Comparison of ENCODE assay signal across 15 cellular contexts in the genomic region with DNA sequence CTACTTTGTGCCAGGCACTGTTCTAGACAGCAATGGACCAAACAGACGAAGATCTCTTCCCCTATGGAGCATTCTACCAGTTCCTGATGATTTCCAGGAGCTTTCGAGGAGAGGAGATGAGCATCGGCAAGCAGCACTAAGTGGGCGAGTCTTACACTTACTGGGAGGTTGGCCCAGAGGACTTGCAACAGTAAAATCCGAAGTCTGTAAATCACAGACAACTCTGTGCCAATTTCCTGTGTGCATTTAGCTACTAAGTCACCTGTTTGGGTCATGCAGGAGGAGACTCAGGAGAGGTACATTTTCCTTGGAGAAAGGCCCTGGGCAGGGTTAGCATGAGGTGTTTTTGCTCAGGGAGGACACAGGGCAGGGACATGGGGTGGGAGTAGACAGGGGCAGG. TPM values are rescaled to one million over a fixed set of nuclear protein-coding genes. Genes with fewer than 3 reads are reported as not detected.
A peak's percentile ranks its signal among the peaks of the same experiment; 100 is the strongest.
DNase-seq lines count a peak whose midpoint lies in the region; ATAC-seq, FAIRE-seq and TF ChIP-seq lines count a peak whose summit lies in the region.
"Had no signal": no experiment of that assay in that cellular context is flagged by ENCODE, and none has a peak within 500 bp of the region (broad histone marks: within the 10 kb centered on the region; RNA-seq: fewer than 3 reads in every experiment).

No MANE protein-coding gene starts in this region.

- no peaks in the 10 kb centered on the region for H3K79me2 ChIP-seq in HCT116 (ENCODE audit: insufficient read depth, low read length)

- BruUV-seq in HCT116 (replicated peaks; lab: Mats Ljungman, UMichigan), result no TSS peak

- no peak for TF ChIP-seq RAD21 in A549 (conservative IDR thresholded peaks at IDR 0.05 in 1 of 2, IDR thresholded peaks at IDR 0.05 in 1 of 2)
- TF ChIP-seq RAD21 in HCT116 (IDR thresholded peaks at IDR 0.05; ENCODE audit: low read depth), result no peak

- ATAC-seq in A549 (peak; percentile 4 to 6; a peak in 4 of 6 replicates), HCT116 (no peak), left lobe of liver (peak; percentile 38)

- intact Hi-C loops in HCT116 (cut with micrococcal nuclease), result loop anchor here (1.0 to 5.0 kb wide), 6 partner anchors 126 to 1141 kb away; no protein-coding TSS in a partner anchor

- TF ChIP-seq EP300 in A549 (IDR thresholded peaks at IDR 0.05), result no peak

- RAD21 ChIA-PET in HCT116 (lab: Charles Lee; ENCODE audit: low non-redundant PET in 1 of 2, low total read pairs in 2 of 2, uncharacterized antibody in 2 of 2, unreplicated experiment in 2 of 2), result no interaction called here

- no peak for TF ChIP-seq CTCF in A549 (IDR thresholded peaks at IDR 0.05)
- no peak for TF ChIP-seq CTCF in HCT116 (IDR thresholded peaks at IDR 0.05 in 2 of 3, conservative IDR thresholded peaks at IDR 0.05 in 1 of 3; ENCODE audit: borderline replicate concordance in 1 of 3, insufficient read depth in 1 of 3, low read depth in 2 of 3, low read length in 2 of 3)
- TF ChIP-seq CTCF in VCaP (conservative IDR thresholded peaks at IDR 0.05), result no peak
- TF ChIP-seq CTCF in foreskin fibroblast (IDR thresholded peaks at IDR 0.05; ENCODE audit: low read depth, low read length), result no peak

- CTCF ChIA-PET in A549 (lab: Yijun Ruan, JAX), result interaction anchor here (0.8 to 5.6 kb wide), 26 partner anchors 9 to 1140 kb away, joined by 3 to 60 read pairs (median 4); partner anchors contain the start of gene ARL4C
- CTCF ChIA-PET in HCT116 (lab: Charles Lee), result interaction anchor here (2.6 kb wide), 1 partner anchor 569 kb away, joined by 12 read pairs; no protein-coding TSS in a partner anchor

- H3K27me3 ChIP-seq in HCT116 (ENCODE audit: insufficient read depth, low read length) (no peaks in the 10 kb centered on the region), MG63 (no peaks in the 10 kb centered on the region)
- H3K27me3 ChIP-seq: SJSA1 had no signal

- H2AFZ ChIP-seq in HCT116 (ENCODE audit: low read depth, low read length, poor library complexity, severe bottlenecking), result no peak overlapping the region

- TF ChIP-seq POLR2A in A549 (IDR thresholded peaks at IDR 0.05; ENCODE audit: low read length) (no peak), HCT116 (IDR thresholded peaks at IDR 0.05; ENCODE audit: borderline replicate concordance, extremely low read depth, insufficient read depth, insufficient read length) (no peak)

- POLR2A ChIA-PET in A549 (lab: Yijun Ruan, JAX), result interaction anchor here (0.9 kb wide), 1 partner anchor 521 kb away, joined by 3 read pairs; the partner anchor contains the start of gene ARL4C
- POLR2A ChIA-PET in HCT116 (lab: Charles Lee), result interaction anchor here (1.6 kb wide), 1 partner anchor 569 kb away, joined by 3 read pairs; no protein-coding TSS in a partner anchor

- 80% methylated on average over 5 of the region's 5 CpGs for WGBS in A549 (ENCODE audit: missing lambda C conversion rate)

- FAIRE-seq in A549 (lab: Jason Lieb, UNC), result no peak

- H3K9me2 ChIP-seq in HCT116 (ENCODE audit: insufficient read depth), result no peaks in the 10 kb centered on the region

- H3K4me3 ChIP-seq in A549 (no peak overlapping the region), HCT116 (replicated peaks in 1 of 2; ENCODE audit: low read depth in 1 of 2, low read length in 2 of 2) (no peak overlapping the region), foreskin fibroblast (ENCODE audit: low read depth in 1 of 2, low read length in 2 of 2) (no peak overlapping the region), MG63 (no peak overlapping the region)
- H3K4me3 ChIP-seq: SJSA1 had no signal

- H3K27ac ChIP-seq in A549, result peak overlapping the region; percentile 84 to 98
- H3K27ac ChIP-seq in HCT116 (ENCODE audit: low read depth, low read length), result no peak overlapping the region; the same call in 1 of the 2 replicates
- H3K27ac ChIP-seq in VCaP, result peak overlapping the region; percentile 57

- H3K9ac ChIP-seq in HCT116 (ENCODE audit: low read length), result no peak overlapping the region

- H4K20me1 ChIP-seq in HCT116 (ENCODE audit: insufficient read depth), result no peaks in the 10 kb centered on the region

- DNase-seq in A549 (ENCODE audit: low read depth in 1 of 2, low spot score in 1 of 2) (no peak), HCT116 (ENCODE audit: low read depth, low spot score) (no peak), left lobe of liver (ENCODE audit: low spot score) (peak; percentile 65), amniotic stem cell (lab: John Stamatoyannopoulos, UW) (no peak), foreskin fibroblast (no peak), MG63 (no peak), NCI-H1694 (lab: John Stamatoyannopoulos, UW) (no peak)
- DNase-seq: DMS79, GOT3, KG1, NCI-H510A had no signal

- H3K36me3 ChIP-seq in HCT116 (ENCODE audit: control insufficient read depth in 1 of 2, insufficient read depth in 2 of 2, low read length in 2 of 2) (no peaks in the 10 kb centered on the region), MG63 (no peaks in the 10 kb centered on the region)
- H3K36me3 ChIP-seq: SJSA1 had no signal

- H3K4me2 ChIP-seq in A549, result peak overlapping the region; percentile 68; the same call in 2 of the 3 replicates
- H3K4me2 ChIP-seq in HCT116 (ENCODE audit: low read length), result 0 out of 2 replicates have a peak overlapping the region, but pooled peaks have one; percentile 0

- H3K9me3 ChIP-seq in A549, result no peaks in the 10 kb centered on the region
- H3K9me3 ChIP-seq in HCT116 (ENCODE audit: control insufficient read depth in 1 of 2, insufficient read depth in 1 of 2, low read depth in 1 of 2, low read length in 2 of 2), result no peaks in the 10 kb centered on the region
- no peaks in the 10 kb centered on the region for H3K9me3 ChIP-seq in MG63
- H3K9me3 ChIP-seq: SJSA1 had no signal

- H3K4me1 ChIP-seq in A549, result peaks cover 76% of the 10 kb centered on the region
- peaks cover 28 to 57% of the 10 kb centered on the region in 2 experiments for H3K4me1 ChIP-seq in HCT116 (ENCODE audit: control insufficient read depth in 1 of 2, insufficient read depth in 2 of 2, low read length in 2 of 2)

TF ChIP-seq in A549, 52 proteins besides CTCF, POLR2A, EP300 and RAD21 (continues in another document):
- TF ChIP-seq RFX5 (IDR thresholded peaks at IDR 0.05) (no peak), SREBF2 (IDR thresholded peaks at IDR 0.05) (no peak), NR3C1 (IDR thresholded peaks at IDR 0.05) (no peak), ZNF302 (CRISPR knock-in tag; IDR thresholded peaks at IDR 0.05) (no peak), CEBPB (IDR thresholded peaks at IDR 0.05) (no peak), ZSCAN20 (CRISPR knock-in tag; IDR thresholded peaks at IDR 0.05) (no peak), ESRRA (IDR thresholded peaks at IDR 0.05; ENCODE audit: borderline replicate concordance, low read length) (no peak), RARB (CRISPR knock-in tag; IDR thresholded peaks at IDR 0.05) (no peak), HOXB13 (CRISPR knock-in tag; IDR thresholded peaks at IDR 0.05; ENCODE audit: low read depth) (no peak), HEYL (CRISPR knock-in tag; IDR thresholded peaks at IDR 0.05) (no peak), CBX8 (IDR thresholded peaks at IDR 0.05) (no peak), NPAS2 (CRISPR knock-in tag; IDR thresholded peaks at IDR 0.05; ENCODE audit: borderline replicate concordance) (no peak), ZC3H11A (IDR thresholded peaks at IDR 0.05) (no peak), TFCP2L1 (CRISPR knock-in tag; IDR thresholded peaks at IDR 0.05) (no peak), POLR2AphosphoS2 (conservative IDR thresholded peaks at IDR 0.05; ENCODE audit: low read length) (no peak)
- TF ChIP-seq, protein P1, sequence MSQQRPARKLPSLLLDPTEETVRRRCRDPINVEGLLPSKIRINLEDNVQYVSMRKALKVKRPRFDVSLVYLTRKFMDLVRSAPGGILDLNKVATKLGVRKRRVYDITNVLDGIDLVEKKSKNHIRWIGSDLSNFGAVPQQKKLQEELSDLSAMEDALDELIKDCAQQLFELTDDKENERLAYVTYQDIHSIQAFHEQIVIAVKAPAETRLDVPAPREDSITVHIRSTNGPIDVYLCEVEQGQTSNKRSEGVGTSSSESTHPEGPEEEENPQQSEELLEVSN (IDR thresholded peaks at IDR 0.05; ENCODE audit: borderline replicate concordance, low read depth), result no peak

TF ChIP-seq in HCT116, 20 proteins besides CTCF, POLR2A, EP300 and RAD21 (continues in another document):
- TF ChIP-seq CBX3 (IDR thresholded peaks at IDR 0.05; ENCODE audit: low read depth) (no peak), EGR1 (IDR thresholded peaks at IDR 0.05; ENCODE audit: low read depth) (no peak), ELF1 (IDR thresholded peaks at IDR 0.05; ENCODE audit: borderline replicate concordance, low read depth) (no peak), FOSL1 (IDR thresholded peaks at IDR 0.05; ENCODE audit: low read depth) (no peak), CEBPB (IDR thresholded peaks at IDR 0.05; ENCODE audit: low read depth) (no peak), POLR2AphosphoS5 (IDR thresholded peaks at IDR 0.05; ENCODE audit: low read depth, low read length) (no peak)
- TF ChIP-seq, protein P2, sequence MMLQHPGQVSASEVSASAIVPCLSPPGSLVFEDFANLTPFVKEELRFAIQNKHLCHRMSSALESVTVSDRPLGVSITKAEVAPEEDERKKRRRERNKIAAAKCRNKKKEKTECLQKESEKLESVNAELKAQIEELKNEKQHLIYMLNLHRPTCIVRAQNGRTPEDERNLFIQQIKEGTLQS (IDR thresholded peaks at IDR 0.05), result no peak

RNA-seq across cellular contexts. Expression of gene TRPM8, which starts 58.9 kb away (rescaled TPM):
- polyA plus RNA-seq in A549 (2011; rRNA removed) (0.90 and 0.97 TPM in 2 replicates), A549 (2017; fragmentation: RNase III; extraction: RNeasy Plus Mini Kit Qiagen cat#74134 plus additional on column Dnase treatment) (0.09 to 0.25 TPM (median 0.24 TPM) in 3 replicates)
- 0.34 and 0.69 TPM in 2 replicates for polyA plus RNA-seq in A549 (2012; cell fraction: cytosol; rRNA removed)
- polyA plus RNA-seq in A549 (2012; cell fraction: nucleus; rRNA removed), result 0.15 and 0.43 TPM in 2 replicates
- 0.58 and 4.4 TPM in 2 replicates for polyA minus RNA-seq in A549 (2011; rRNA and poly(A)+ RNA removed)
- total RNA-seq in HCT116 (2021; ENCODE audit: unreplicated experiment) (0.39 TPM), left lobe of liver (66.5 TPM)
- 0.34 and 0.35 TPM in 2 replicates for polyA plus RNA-seq in HCT116 (2012)
- not detected in 2 replicates for total RNA-seq in MG63 (2014; rRNA removed; shearing (Covaris generic); ENCODE audit: low replicate concordance)
- total RNA-seq: CD8-positive, alpha-beta memory T cell had no signal
- polyA plus RNA-seq: BJ; CD8-positive, alpha-beta memory T cell had no signal

Comparison
In these comparisons a context has a peak if more than half of its experiments do, and no peak if none do; other contexts are left out.
1. RNA of gene TRPM8, which starts 58.9 kb away (total RNA-seq): 66.5 TPM in left lobe of liver (single experiment); 0.39 TPM in HCT116 (single experiment) and not detected in MG63; every median in the first group is over 10 times any median in the second.